In genomic region chr13:49443327-49443688, GRCh38 we compare ENCODE assay signal across 8 cellular contexts. TPM values are rescaled to one million over a fixed set of nuclear protein-coding genes. Genes with fewer than 3 reads are reported as not detected.
DNase-seq lines count a peak whose midpoint lies in the region; ATAC-seq and TF ChIP-seq lines count a peak whose summit lies in the region.

No MANE protein-coding gene starts in this region.

- H3K4me3 ChIP-seq in OCI-LY1 (ENCODE audit: low read depth, low read length, poor library complexity, severe bottlenecking) (peak overlapping the region; percentile 77), colonic mucosa (peak overlapping the region; percentile 63), lung (peak overlapping the region; percentile 47)

- WGBS in lung, 2 donors = 7 to 12% methylated on average over 9 of the region's 9 CpGs

- peaks cover 26% of the 10 kb centered on the region for H3K79me2 ChIP-seq in OCI-LY1 (ENCODE audit: insufficient read depth, low read length)

- ATAC-seq in Right ventricle myocardium superior (ENCODE audit: poor library complexity) = peak; percentile 2
- ATAC-seq in lung (ENCODE audit: insufficient read depth, low FRiP score) = no peak
- no peak for ATAC-seq in HG02885 (IDR thresholded peaks at IDR 0.05; ENCODE audit: poor library complexity, unreplicated experiment)

- H3K4me1 Mint-ChIP-seq in type B pancreatic cell (ENCODE audit: unreplicated experiment) = peaks cover 18% of the 10 kb centered on the region

- peaks cover 9% of the 10 kb centered on the region for H3F3A ChIP-seq in OCI-LY1 (ENCODE audit: insufficient read depth, low read length)

- no peaks in the 10 kb centered on the region for H3K9me2 ChIP-seq in OCI-LY1 (ENCODE audit: low read depth, low read length)

- H3K27me3 ChIP-seq in OCI-LY1 (ENCODE audit: insufficient read depth, low read length) (no peaks in the 10 kb centered on the region), colonic mucosa (no peaks in the 10 kb centered on the region), lung (ENCODE audit: control insufficient read depth, insufficient read depth) (no peaks in the 10 kb centered on the region)

- peak overlapping the region; percentile 63 for H3K9ac ChIP-seq in OCI-LY1 (ENCODE audit: low read length)
- peak overlapping the region; percentile 75 to 84 for H3K9ac ChIP-seq in colonic mucosa (ENCODE audit: low read depth in 2 of 2, low read length in 2 of 2)

- H3K9me3 Mint-ChIP-seq in type B pancreatic cell = no peaks in the 10 kb centered on the region

- no peaks in the 10 kb centered on the region for H3K27me3 Mint-ChIP-seq in type B pancreatic cell

- intact Hi-C loops in Right ventricle myocardium superior (cut with DNase I) = loop anchor here (5.0 kb wide), 1 partner anchor 136 kb away; no protein-coding TSS in a partner anchor
- intact Hi-C loops in cardiac septum (cut with DNase I) = loop anchor here (5.0 kb wide), 1 partner anchor 164 kb away; no protein-coding TSS in a partner anchor
- intact Hi-C loops in colonic mucosa (cut with DNase I) = loop anchor here (10.0 kb wide), 2 partner anchors 51 to 141 kb away; partner anchors contain the start of genes PHF11 and RCBTB1

- H2AFZ ChIP-seq in OCI-LY1 (ENCODE audit: low read length) = no peak overlapping the region

- H3K36me3 ChIP-seq in OCI-LY1 (ENCODE audit: insufficient read depth, low read length) (peaks cover 10% of the 10 kb centered on the region), colonic mucosa (no peaks in the 10 kb centered on the region), lung (ENCODE audit: control insufficient read depth in 2 of 2, insufficient read depth in 2 of 2, low read length in 2 of 2) (no peaks in the 10 kb centered on the region)

- TF ChIP-seq CTCF in OCI-LY1 (IDR thresholded peaks at IDR 0.05; ENCODE audit: low read length) (no peak), colonic mucosa (IDR thresholded peaks at IDR 0.05) (no peak), lung (IDR thresholded peaks at IDR 0.05; ENCODE audit: control extremely low read depth, extremely low read depth) (no peak), type B pancreatic cell (conservative IDR thresholded peaks at IDR 0.05) (no peak)

- DNase-seq in Right ventricle myocardium superior (no peak), cardiac septum (ENCODE audit: low spot score) (no peak), colonic mucosa (no peak), lung (ENCODE audit: low spot score) (peak; percentile 29), type B pancreatic cell (ENCODE audit: extremely low spot score, unreplicated experiment) (no peak), NCI-H2196 treated with DMSO at 0.1 percent for 48 hours (lab: John Stamatoyannopoulos, UW; ENCODE audit: unreplicated experiment) (no peak)

- H3K27ac ChIP-seq in OCI-LY1 (ENCODE audit: low read depth, low read length, poor library complexity, severe bottlenecking) (peak overlapping the region; percentile 72), colonic mucosa (peak overlapping the region; percentile 98), lung (ENCODE audit: low read depth in 1 of 2, low read length in 1 of 2) (peak overlapping the region; percentile 86 to 89)

- peak overlapping the region; percentile 67 for H3K4me2 ChIP-seq in OCI-LY1 (ENCODE audit: low read length)

- H3K9me3 ChIP-seq in OCI-LY1 (ENCODE audit: low read length) (no peaks in the 10 kb centered on the region), colonic mucosa (no peaks in the 10 kb centered on the region), lung (ENCODE audit: control insufficient read depth in 2 of 2, insufficient read depth in 1 of 2, low read length in 1 of 2) (no peaks in the 10 kb centered on the region)

- no peaks in the 10 kb centered on the region for H4K20me1 ChIP-seq in OCI-LY1 (ENCODE audit: insufficient read depth, low read length)

- peaks cover 58% of the 10 kb centered on the region for H3K4me1 ChIP-seq in OCI-LY1 (ENCODE audit: insufficient read depth, low read length, severe bottlenecking)
- no peaks in the 10 kb centered on the region for H3K4me1 ChIP-seq in colonic mucosa
- H3K4me1 ChIP-seq in lung (ENCODE audit: control insufficient read depth in 2 of 2, insufficient read depth in 2 of 2, low read length in 2 of 2) = peaks cover 4% of the 10 kb centered on the region in 2 donors

- H3K27ac Mint-ChIP-seq in type B pancreatic cell = peak overlapping the region; percentile 99

- H3K36me3 Mint-ChIP-seq in type B pancreatic cell = no peaks in the 10 kb centered on the region

- H3K4me3 Mint-ChIP-seq in type B pancreatic cell = peak overlapping the region; percentile 100

RNA-seq across cellular contexts. Expression of gene CAB39L, which starts 0.6 kb away (rescaled TPM):
- total RNA-seq in Right ventricle myocardium superior (19.3 TPM), cardiac septum (9.8 TPM), colonic mucosa (10 to 100 TPM in 1 of 2 donors, 1 to 10 TPM in 1; 6.1 to 14.5 TPM), lung (10 to 100 TPM; 13.5 to 13.9 TPM), type B pancreatic cell (ENCODE audit: low replicate concordance) (11.4 and 18.1 TPM in 2 replicates)
- polyA plus RNA-seq in lung = 1 to 10 TPM; 5.6 to 6.6 TPM

RNA-seq across cellular contexts. Expression of gene SETDB2, which starts 0.8 kb away (rescaled TPM):
- 13.4 TPM for total RNA-seq in Right ventricle myocardium superior
- 11.2 TPM for total RNA-seq in cardiac septum
- total RNA-seq in colonic mucosa = 1 to 10 TPM; 7.7 to 9.5 TPM
- total RNA-seq in lung = 10 to 100 TPM; 11.6 to 22.9 TPM
- 1 to 10 TPM; 5.0 to 5.7 TPM for polyA plus RNA-seq in lung
- total RNA-seq in type B pancreatic cell (ENCODE audit: low replicate concordance) = 8.2 and 11.8 TPM in 2 replicates

RNA-seq across cellular contexts. Expression of gene PHF11, which starts 52.4 kb away (rescaled TPM):
- 17.6 TPM for total RNA-seq in Right ventricle myocardium superior
- 20.5 TPM for total RNA-seq in cardiac septum
- total RNA-seq in colonic mucosa = 10 to 100 TPM; 20.3 to 24.1 TPM
- total RNA-seq in lung = 10 to 100 TPM; 40.4 to 46.1 TPM
- 10 to 100 TPM; 46.5 to 76.2 TPM for polyA plus RNA-seq in lung
- 18.9 and 20.7 TPM in 2 replicates for total RNA-seq in type B pancreatic cell (ENCODE audit: low replicate concordance)
